ENCODE assay signal across 25 cellular contexts in the genomic region with DNA sequence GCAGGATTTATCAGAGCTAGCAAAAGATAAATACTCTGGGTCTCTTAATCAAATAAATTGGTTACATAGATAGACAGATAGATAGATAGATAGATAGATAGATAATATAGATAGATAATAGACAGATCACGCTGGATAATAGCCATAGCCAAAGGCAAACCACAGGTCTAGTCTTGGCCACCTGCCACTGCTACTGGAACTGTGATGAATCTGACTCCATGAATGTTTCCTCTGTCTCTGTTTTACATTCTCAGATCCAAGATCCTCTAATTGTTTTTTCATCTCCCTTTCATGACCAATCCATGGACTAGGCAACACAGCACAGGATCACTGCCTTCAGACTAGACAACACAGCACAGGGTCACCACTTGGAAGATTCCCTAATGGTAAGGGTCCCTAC.
DNase-seq lines count a peak whose midpoint lies in the region; ATAC-seq, FAIRE-seq and TF ChIP-seq lines count a peak whose summit lies in the region.
"Had no signal": no experiment of that assay in that cellular context is flagged by ENCODE, and none has a peak within 500 bp of the region (broad histone marks: within the 10 kb centered on the region; RNA-seq: fewer than 3 reads in every experiment).

No MANE protein-coding gene starts in this region.

- H3K4me2 ChIP-seq in K562 (ENCODE audit: insufficient read depth, low read length) = no peak overlapping the region
- H3K4me2 ChIP-seq: GM23338 had no signal

- 26% methylated on average over 1 of the region's 1 CpG for WGBS in K562 (ENCODE audit: insufficient coverage, low coverage, missing lambda C conversion rate)

- POLR2A ChIA-PET in K562 (lab: Yijun Ruan, JAX) = interaction anchor here (0.5 kb wide), 1 partner anchor 132 kb away, joined by 3 read pairs; no protein-coding TSS in a partner anchor
- POLR2A ChIA-PET in A673 (lab: Charles Lee; ENCODE audit: low non-redundant PET) = no interaction called here

- no peak overlapping the region for H3K9ac ChIP-seq in K562 (ENCODE audit: insufficient read depth in 1 of 2, low read depth in 2 of 2, low read length in 2 of 2)

- H3K4me1 ChIP-seq in K562 (replicated peaks in 1 of 2; ENCODE audit: control insufficient read depth in 2 of 2, insufficient read depth in 2 of 2, low read length in 2 of 2) = no peaks in the 10 kb centered on the region
- H3K4me1 ChIP-seq in A673 (ENCODE audit: insufficient read depth, low read length, poor library complexity, severe bottlenecking) = no peaks in the 10 kb centered on the region
- H3K4me1 ChIP-seq: colonic mucosa, pancreas, suprapubic skin, upper lobe of left lung had no signal

- DNase-seq in NCI-H2029 (lab: John Stamatoyannopoulos, UW) (peak; percentile 24), NCI-H2029 treated with DMSO at 0.1 percent for 48 hours (lab: John Stamatoyannopoulos, UW) (no peak), NCI-H69 (lab: John Stamatoyannopoulos, UW) (peak; percentile 66), K562 (ENCODE audit: extremely low read depth in 1 of 4, low spot score in 3 of 4) (no peak), myocyte (ENCODE audit: low read depth) (peak; percentile 19), caudate nucleus (lab: John Stamatoyannopoulos, UW) (no peak), AG08396 (ENCODE audit: low spot score) (no peak), A673 (ENCODE audit: low spot score) (no peak)
- DNase-seq: activated CD4-positive, alpha-beta T cell treated with anti-CD3 and anti-CD28 coated beads for 4 hours; amniotic stem cell; CD4-positive, CD25-positive, alpha-beta regulatory T cell; colonic mucosa; effector CD8-positive, alpha-beta T cell; immature natural killer cell; NCI-H2081 treated with DMSO at 0.1 percent for 48 hours; pancreas; retina; SHP77 treated with DMSO at 0.1 percent for 48 hours; stimulated activated naive B cell treated with anti-CD40 and anti-IgM and Interleukin-4, amounts not matched to agents 10 μg/mL and 1 μg/mL and 100 μg/mL, for 72 hours; T1000; upper lobe of left lung; WERI-Rb-1 had no signal

- H2AFZ ChIP-seq in K562 (ENCODE audit: low read depth, low read length) = no peak overlapping the region
- H2AFZ ChIP-seq: GM23338 had no signal

- no peak for ATAC-seq in K562
- ATAC-seq: GM23338; pancreas; stimulated activated naive B cell treated with anti-CD40 and anti-IgM and Interleukin-4, amounts not matched to agents 10 μg/mL and 1 μg/mL and 100 μg/mL, for 72 hours had no signal

- CTCF ChIA-PET in K562 (lab: Yijun Ruan, JAX; ENCODE audit: low intra/inter-chr PET ratio) = no interaction called here
- CTCF ChIA-PET in A673 (lab: Charles Lee) = no interaction called here

- peaks cover 21% of the 10 kb centered on the region; the same call in 2 of the 3 replicates for H3K79me2 ChIP-seq in K562 (ENCODE audit: control insufficient read depth, insufficient read depth, low read length)

- no peak for FAIRE-seq in K562 (lab: Jason Lieb, UNC)
- FAIRE-seq: bronchial epithelial cell, pancreas had no signal

- no peak for TF ChIP-seq RAD21 in K562 (CRISPR knock-in tag; conservative IDR thresholded peaks at IDR 0.05 in 1 of 2, IDR thresholded peaks at IDR 0.05 in 1 of 2)

- no peak for TF ChIP-seq CTCF in K562 (IDR thresholded peaks at IDR 0.05 in 2 of 3, conservative IDR thresholded peaks at IDR 0.05 in 1 of 3; ENCODE audit: insufficient read depth in 2 of 3, low read depth in 1 of 3, low read length in 3 of 3)
- TF ChIP-seq CTCF in A673 (conservative IDR thresholded peaks at IDR 0.05; ENCODE audit: low read depth, low read length) = no peak

- no peak for TF ChIP-seq EP300 in K562 (IDR thresholded peaks at IDR 0.05; ENCODE audit: low read length)

- BruUV-seq in K562 (replicated peaks; lab: Mats Ljungman, UMichigan) = no TSS peak
- no TSS peak for BruUV-seq in A673 (replicated peaks; lab: Mats Ljungman, UMichigan)

- no peaks in the 10 kb centered on the region for H3K27me3 ChIP-seq in K562 (ENCODE audit: control insufficient read depth in 2 of 2, insufficient read depth in 2 of 2, low read length in 2 of 2)
- peaks cover 50% of the 10 kb centered on the region for H3K27me3 ChIP-seq in A673 (replicated peaks; ENCODE audit: insufficient read depth, low read depth, low read length, poor library complexity)
- H3K27me3 ChIP-seq: colonic mucosa, pancreas, suprapubic skin, upper lobe of left lung had no signal

- H3K27ac ChIP-seq in K562 (ENCODE audit: extremely low read depth, low read depth, low read length) (no peak overlapping the region), caudate nucleus (ENCODE audit: low read depth, low read length) (no peak overlapping the region), A673 (ENCODE audit: low read depth, low read length, poor library complexity, severe bottlenecking) (no peak overlapping the region)
- H3K27ac ChIP-seq: colonic mucosa, pancreas, suprapubic skin, upper lobe of left lung, WERI-Rb-1 had no signal

- intact Hi-C loops in K562 (cut with micrococcal nuclease) = no loop called here
- intact Hi-C loops in A673 (cut with micrococcal nuclease; ENCODE audit: unreplicated experiment) = no loop called here

- TF ChIP-seq POLR2A in K562 (conservative IDR thresholded peaks at IDR 0.05) = no peak

- in situ Hi-C loops in K562 (cut with MboI) = no loop called here

- H3K9me3 ChIP-seq in K562 (replicated peaks; ENCODE audit: control insufficient read depth, insufficient read depth, low read depth, low read length) = no peaks in the 10 kb centered on the region
- H3K9me3 ChIP-seq in A673 (ENCODE audit: low read depth, low read length, poor library complexity, severe bottlenecking) = no peaks in the 10 kb centered on the region
- H3K9me3 ChIP-seq: colonic mucosa, pancreas, suprapubic skin, upper lobe of left lung had no signal

- H4K20me1 ChIP-seq in K562 (replicated peaks; ENCODE audit: control insufficient read depth, insufficient read depth, low read length) = no peaks in the 10 kb centered on the region

- H3K4me3 ChIP-seq in K562 (no peak overlapping the region), A673 (ENCODE audit: low read depth, low read length, poor library complexity, severe bottlenecking) (no peak overlapping the region)
- H3K4me3 ChIP-seq: colonic mucosa, GM23338, pancreas, suprapubic skin, upper lobe of left lung had no signal

- H3K36me3 ChIP-seq in K562 (ENCODE audit: control insufficient read depth, insufficient read depth, low read length) = no peaks in the 10 kb centered on the region
- no peaks in the 10 kb centered on the region for H3K36me3 ChIP-seq in A673 (ENCODE audit: insufficient read depth, low read length, poor library complexity, severe bottlenecking)
- H3K36me3 ChIP-seq: colonic mucosa, pancreas, suprapubic skin, upper lobe of left lung, WERI-Rb-1 had no signal

- no peaks in the 10 kb centered on the region for H3K9me1 ChIP-seq in K562 (ENCODE audit: control insufficient read depth, insufficient read depth, low read length)

TF ChIP-seq in K562, 482 proteins besides CTCF, POLR2A, EP300 and RAD21:
- peak; percentile 52 for TF ChIP-seq DACH1 (IDR thresholded peaks at IDR 0.05; ENCODE audit: partially characterized antibody)
- TF ChIP-seq ZNF75A (CRISPR knock-in tag; IDR thresholded peaks at IDR 0.05) = no peak
TF ChIP-seq in K562: peak in this region for 1.

Comparison
In these comparisons a context has a peak if more than half of its experiments do, and no peak if none do; other contexts are left out.
1. DNase-seq: peak in NCI-H2029 (single experiment), NCI-H69 (single experiment) and myocyte (single experiment); none in NCI-H2029 treated with DMSO at 0.1 percent for 48 hours (single experiment), K562 (0 of 4), caudate nucleus (0 of 61), AG08396 (single experiment) and A673 (single experiment).